In the genomic region with DNA sequence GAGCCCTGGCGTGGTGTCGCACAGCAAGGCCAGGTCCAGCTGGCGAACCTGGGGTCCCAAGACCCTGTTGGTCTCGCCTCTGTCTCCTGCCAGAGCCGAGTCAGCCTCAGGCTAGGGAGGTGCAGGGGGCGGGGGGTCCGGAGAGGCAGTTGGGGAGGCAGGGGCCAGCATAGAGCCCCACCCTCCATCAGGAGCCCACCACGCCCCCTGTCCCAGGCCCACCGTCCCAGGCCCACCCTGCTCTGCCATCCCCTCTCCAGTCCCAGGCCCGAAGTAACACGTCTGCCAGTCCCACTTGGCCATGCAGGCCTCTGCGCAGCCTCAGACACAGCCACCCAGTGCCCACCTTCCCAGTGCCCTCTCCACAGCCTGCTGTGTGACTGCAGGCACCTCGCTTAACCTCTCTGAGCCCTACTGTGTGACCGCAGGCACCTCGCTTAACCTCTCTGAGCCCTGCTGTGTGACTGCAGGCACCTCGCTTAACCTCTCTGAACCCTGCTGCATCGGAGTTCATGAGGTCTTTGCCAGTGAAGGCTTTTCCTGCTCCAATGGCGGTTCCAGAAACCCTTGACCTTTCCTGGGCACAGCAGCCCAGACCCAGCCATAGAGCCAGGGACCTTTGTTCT, we compare ENCODE assay signal across 2 cellular contexts.
TF ChIP-seq lines count a peak whose summit lies in the region.

No MANE protein-coding gene starts in this region.

TF ChIP-seq in SK-N-SH treated with all-trans-retinoic acid at 6 μM for 48 hours, 23 proteins besides CTCF, POLR2A, EP300 and RAD21 (continued from another document):
- TF ChIP-seq, protein P1, sequence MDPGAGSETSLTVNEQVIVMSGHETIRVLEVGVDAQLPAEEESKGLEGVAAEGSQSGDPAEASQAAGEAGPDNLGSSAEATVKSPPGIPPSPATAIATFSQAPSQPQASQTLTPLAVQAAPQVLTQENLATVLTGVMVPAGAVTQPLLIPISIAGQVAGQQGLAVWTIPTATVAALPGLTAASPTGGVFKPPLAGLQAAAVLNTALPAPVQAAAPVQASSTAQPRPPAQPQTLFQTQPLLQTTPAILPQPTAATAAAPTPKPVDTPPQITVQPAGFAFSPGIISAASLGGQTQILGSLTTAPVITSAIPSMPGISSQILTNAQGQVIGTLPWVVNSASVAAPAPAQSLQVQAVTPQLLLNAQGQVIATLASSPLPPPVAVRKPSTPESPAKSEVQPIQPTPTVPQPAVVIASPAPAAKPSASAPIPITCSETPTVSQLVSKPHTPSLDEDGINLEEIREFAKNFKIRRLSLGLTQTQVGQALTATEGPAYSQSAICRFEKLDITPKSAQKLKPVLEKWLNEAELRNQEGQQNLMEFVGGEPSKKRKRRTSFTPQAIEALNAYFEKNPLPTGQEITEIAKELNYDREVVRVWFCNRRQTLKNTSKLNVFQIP (CRISPR knock-in tag; IDR thresholded peaks at IDR 0.05; ENCODE audit: borderline replicate concordance, low read depth): no peak
- TF ChIP-seq ISL1 (CRISPR knock-in tag; IDR thresholded peaks at IDR 0.05) (no peak), ESRRG (CRISPR knock-in tag; IDR thresholded peaks at IDR 0.05) (no peak), ZNF70 (CRISPR knock-in tag; IDR thresholded peaks at IDR 0.05) (no peak), OSR1 (CRISPR knock-in tag; IDR thresholded peaks at IDR 0.05) (no peak)
- TF ChIP-seq, protein P2, sequence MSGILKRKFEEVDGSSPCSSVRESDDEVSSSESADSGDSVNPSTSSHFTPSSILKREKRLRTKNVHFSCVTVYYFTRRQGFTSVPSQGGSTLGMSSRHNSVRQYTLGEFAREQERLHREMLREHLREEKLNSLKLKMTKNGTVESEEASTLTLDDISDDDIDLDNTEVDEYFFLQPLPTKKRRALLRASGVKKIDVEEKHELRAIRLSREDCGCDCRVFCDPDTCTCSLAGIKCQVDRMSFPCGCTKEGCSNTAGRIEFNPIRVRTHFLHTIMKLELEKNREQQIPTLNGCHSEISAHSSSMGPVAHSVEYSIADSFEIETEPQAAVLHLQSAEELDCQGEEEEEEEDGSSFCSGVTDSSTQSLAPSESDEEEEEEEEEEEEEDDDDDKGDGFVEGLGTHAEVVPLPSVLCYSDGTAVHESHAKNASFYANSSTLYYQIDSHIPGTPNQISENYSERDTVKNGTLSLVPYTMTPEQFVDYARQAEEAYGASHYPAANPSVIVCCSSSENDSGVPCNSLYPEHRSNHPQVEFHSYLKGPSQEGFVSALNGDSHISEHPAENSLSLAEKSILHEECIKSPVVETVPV (CRISPR knock-in tag; IDR thresholded peaks at IDR 0.05): no peak
- TF ChIP-seq, protein P3, sequence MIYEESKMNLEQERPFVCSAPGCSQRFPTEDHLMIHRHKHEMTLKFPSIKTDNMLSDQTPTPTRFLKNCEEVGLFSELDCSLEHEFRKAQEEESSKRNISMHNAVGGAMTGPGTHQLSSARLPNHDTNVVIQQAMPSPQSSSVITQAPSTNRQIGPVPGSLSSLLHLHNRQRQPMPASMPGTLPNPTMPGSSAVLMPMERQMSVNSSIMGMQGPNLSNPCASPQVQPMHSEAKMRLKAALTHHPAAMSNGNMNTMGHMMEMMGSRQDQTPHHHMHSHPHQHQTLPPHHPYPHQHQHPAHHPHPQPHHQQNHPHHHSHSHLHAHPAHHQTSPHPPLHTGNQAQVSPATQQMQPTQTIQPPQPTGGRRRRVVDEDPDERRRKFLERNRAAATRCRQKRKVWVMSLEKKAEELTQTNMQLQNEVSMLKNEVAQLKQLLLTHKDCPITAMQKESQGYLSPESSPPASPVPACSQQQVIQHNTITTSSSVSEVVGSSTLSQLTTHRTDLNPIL (CRISPR knock-in tag; IDR thresholded peaks at IDR 0.05; ENCODE audit: low read depth): 0 out of 2 replicates have a peak, but pooled peaks have one; percentile 51

TF ChIP-seq in SK-N-SH, 30 proteins besides CTCF, POLR2A, EP300 and RAD21:
- TF ChIP-seq, protein P4, sequence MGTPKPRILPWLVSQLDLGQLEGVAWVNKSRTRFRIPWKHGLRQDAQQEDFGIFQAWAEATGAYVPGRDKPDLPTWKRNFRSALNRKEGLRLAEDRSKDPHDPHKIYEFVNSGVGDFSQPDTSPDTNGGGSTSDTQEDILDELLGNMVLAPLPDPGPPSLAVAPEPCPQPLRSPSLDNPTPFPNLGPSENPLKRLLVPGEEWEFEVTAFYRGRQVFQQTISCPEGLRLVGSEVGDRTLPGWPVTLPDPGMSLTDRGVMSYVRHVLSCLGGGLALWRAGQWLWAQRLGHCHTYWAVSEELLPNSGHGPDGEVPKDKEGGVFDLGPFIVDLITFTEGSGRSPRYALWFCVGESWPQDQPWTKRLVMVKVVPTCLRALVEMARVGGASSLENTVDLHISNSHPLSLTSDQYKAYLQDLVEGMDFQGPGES (IDR thresholded peaks at IDR 0.05; ENCODE audit: low read depth, low read length): no peak
- TF ChIP-seq POLR2AphosphoS5 (IDR thresholded peaks at IDR 0.05; ENCODE audit: low read depth, low read length) (no peak), SIN3A (IDR thresholded peaks at IDR 0.05; ENCODE audit: borderline replicate concordance, low read depth, low read length) (no peak), MEF2A (IDR thresholded peaks at IDR 0.05; ENCODE audit: borderline replicate concordance, low read depth) (no peak), SMC3 (IDR thresholded peaks at IDR 0.05; ENCODE audit: low read depth, low read length) (no peak), MXI1 (IDR thresholded peaks at IDR 0.05; ENCODE audit: low read depth, low read length) (no peak), YY1 (IDR thresholded peaks at IDR 0.05; ENCODE audit: low read depth) (no peak), FOXM1 (IDR thresholded peaks at IDR 0.05; ENCODE audit: low read depth) (no peak), RFX5 (IDR thresholded peaks at IDR 0.05; ENCODE audit: low read length) (no peak), CHD2 (IDR thresholded peaks at IDR 0.05; ENCODE audit: low read length, partially characterized antibody) (no peak), NRF1 (IDR thresholded peaks at IDR 0.05; ENCODE audit: low read depth, low read length) (no peak), RXRA (IDR thresholded peaks at IDR 0.05; ENCODE audit: borderline replicate concordance, low read depth) (no peak), TAF1 (IDR thresholded peaks at IDR 0.05; ENCODE audit: borderline replicate concordance, low read depth, low read length) (no peak), GATA2 (CRISPR knock-in tag; IDR thresholded peaks at IDR 0.05) (no peak), ELF1 (IDR thresholded peaks at IDR 0.05) (no peak)
- TF ChIP-seq, protein P5, sequence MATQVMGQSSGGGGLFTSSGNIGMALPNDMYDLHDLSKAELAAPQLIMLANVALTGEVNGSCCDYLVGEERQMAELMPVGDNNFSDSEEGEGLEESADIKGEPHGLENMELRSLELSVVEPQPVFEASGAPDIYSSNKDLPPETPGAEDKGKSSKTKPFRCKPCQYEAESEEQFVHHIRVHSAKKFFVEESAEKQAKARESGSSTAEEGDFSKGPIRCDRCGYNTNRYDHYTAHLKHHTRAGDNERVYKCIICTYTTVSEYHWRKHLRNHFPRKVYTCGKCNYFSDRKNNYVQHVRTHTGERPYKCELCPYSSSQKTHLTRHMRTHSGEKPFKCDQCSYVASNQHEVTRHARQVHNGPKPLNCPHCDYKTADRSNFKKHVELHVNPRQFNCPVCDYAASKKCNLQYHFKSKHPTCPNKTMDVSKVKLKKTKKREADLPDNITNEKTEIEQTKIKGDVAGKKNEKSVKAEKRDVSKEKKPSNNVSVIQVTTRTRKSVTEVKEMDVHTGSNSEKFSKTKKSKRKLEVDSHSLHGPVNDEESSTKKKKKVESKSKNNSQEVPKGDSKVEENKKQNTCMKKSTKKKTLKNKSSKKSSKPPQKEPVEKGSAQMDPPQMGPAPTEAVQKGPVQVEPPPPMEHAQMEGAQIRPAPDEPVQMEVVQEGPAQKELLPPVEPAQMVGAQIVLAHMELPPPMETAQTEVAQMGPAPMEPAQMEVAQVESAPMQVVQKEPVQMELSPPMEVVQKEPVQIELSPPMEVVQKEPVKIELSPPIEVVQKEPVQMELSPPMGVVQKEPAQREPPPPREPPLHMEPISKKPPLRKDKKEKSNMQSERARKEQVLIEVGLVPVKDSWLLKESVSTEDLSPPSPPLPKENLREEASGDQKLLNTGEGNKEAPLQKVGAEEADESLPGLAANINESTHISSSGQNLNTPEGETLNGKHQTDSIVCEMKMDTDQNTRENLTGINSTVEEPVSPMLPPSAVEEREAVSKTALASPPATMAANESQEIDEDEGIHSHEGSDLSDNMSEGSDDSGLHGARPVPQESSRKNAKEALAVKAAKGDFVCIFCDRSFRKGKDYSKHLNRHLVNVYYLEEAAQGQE (IDR thresholded peaks at IDR 0.05; ENCODE audit: low read depth, low read length): no peak
- TF ChIP-seq, protein P6, sequence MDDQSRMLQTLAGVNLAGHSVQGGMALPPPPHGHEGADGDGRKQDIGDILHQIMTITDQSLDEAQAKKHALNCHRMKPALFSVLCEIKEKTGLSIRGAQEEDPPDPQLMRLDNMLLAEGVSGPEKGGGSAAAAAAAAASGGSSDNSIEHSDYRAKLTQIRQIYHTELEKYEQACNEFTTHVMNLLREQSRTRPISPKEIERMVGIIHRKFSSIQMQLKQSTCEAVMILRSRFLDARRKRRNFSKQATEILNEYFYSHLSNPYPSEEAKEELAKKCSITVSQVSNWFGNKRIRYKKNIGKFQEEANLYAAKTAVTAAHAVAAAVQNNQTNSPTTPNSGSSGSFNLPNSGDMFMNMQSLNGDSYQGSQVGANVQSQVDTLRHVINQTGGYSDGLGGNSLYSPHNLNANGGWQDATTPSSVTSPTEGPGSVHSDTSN (IDR thresholded peaks at IDR 0.05): no peak
